9 cellular contexts compared by ENCODE assay signal in the genomic region with DNA sequence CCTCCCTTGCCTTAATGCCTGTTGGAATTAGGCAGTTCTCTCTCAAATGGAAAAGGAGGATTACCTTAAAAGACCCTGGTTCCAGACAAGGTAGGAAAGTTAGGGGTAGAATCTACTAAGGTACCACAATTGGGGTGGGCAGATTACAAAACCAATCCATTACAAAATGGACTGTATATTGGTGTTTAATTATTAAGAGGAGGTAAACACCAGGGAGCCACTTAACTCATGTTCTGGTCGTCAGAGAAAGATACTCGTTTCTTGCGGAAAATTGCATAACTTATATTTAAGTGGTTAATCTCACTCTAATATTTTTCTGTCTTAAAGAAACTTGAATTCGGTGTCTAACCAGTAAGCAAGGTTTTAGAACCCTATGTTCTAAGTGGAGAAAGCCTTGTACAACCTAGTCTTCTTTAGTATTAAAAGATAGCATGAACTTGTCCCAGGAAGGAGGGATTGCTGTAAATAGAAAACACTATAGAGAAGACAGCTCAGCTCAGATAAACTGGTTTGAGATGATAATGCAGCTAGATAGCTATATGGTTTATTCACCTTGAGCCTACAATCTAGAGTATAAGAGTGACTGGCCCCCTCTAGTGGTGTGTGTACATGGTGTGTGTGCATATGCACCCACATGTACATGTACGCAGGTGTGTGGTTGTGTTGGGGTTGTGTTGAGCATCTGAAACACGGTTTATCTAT. TPM values are rescaled to one million over a fixed set of nuclear protein-coding genes. Genes with fewer than 3 reads are reported as not detected.
DNase-seq lines count a peak whose midpoint lies in the region; ATAC-seq and TF ChIP-seq lines count a peak whose summit lies in the region.
"Had no signal": no experiment of that assay in that cellular context is flagged by ENCODE, and none has a peak within 500 bp of the region (broad histone marks: within the 10 kb centered on the region; RNA-seq: fewer than 3 reads in every experiment).

No MANE protein-coding gene starts in this region.

- no peak overlapping the region for H3K4me3 ChIP-seq in CD4-positive, alpha-beta memory T cell (ENCODE audit: low read length in 2 of 2)
- no peak overlapping the region for H3K4me3 ChIP-seq in fibroblast of villous mesenchyme (ENCODE audit: low read depth, low read length)
- no peak overlapping the region for H3K4me3 ChIP-seq in retinal pigment epithelial cell (ENCODE audit: low read length)
- H3K4me3 ChIP-seq in ovary: no peak overlapping the region

- no peaks in the 10 kb centered on the region for H3K27me3 ChIP-seq in CD4-positive, alpha-beta memory T cell (ENCODE audit: insufficient read depth, low read length)
- H3K27me3 ChIP-seq in ovary: no peaks in the 10 kb centered on the region

- TF ChIP-seq CTCF in fibroblast of villous mesenchyme (IDR thresholded peaks at IDR 0.05; ENCODE audit: insufficient read depth, low read depth, low read length) (peak; percentile 67), retinal pigment epithelial cell (conservative IDR thresholded peaks at IDR 0.05; ENCODE audit: low read depth, low read length) (peak; percentile 66), ovary (IDR thresholded peaks at IDR 0.05) (no peak)

- intact Hi-C loops in CD4-positive, alpha-beta memory T cell (cut with micrococcal nuclease): loop anchor here (1.0 kb wide), 1 partner anchor 158 kb away; no protein-coding TSS in a partner anchor
- intact Hi-C loops in ovary (cut with DNase I): loop anchor here in 2 of 4 donors (10.0 kb wide), 2 partner anchors 79 to 449 kb away; no protein-coding TSS in a partner anchor

- H3K27ac ChIP-seq in CD4-positive, alpha-beta memory T cell (ENCODE audit: low read depth, low read length): no peak overlapping the region
- no peak overlapping the region for H3K27ac ChIP-seq in ovary

- CTCF ChIA-PET in CD4-positive, alpha-beta memory T cell (lab: Charles Lee; ENCODE audit: partially characterized antibody): interaction anchor here (0.5 to 8.3 kb wide), 21 partner anchors 9 to 609 kb away, joined by 3 to 126 read pairs (median 4); a partner anchor contains a TSS

- H3K36me3 Mint-ChIP-seq in CD4-positive, alpha-beta memory T cell: peaks cover 7 to 8% of the 10 kb centered on the region in 2 donors
- H3K36me3 Mint-ChIP-seq: IgD-negative memory B cell had no signal

- no peak for TF ChIP-seq POLR2A in ovary (IDR thresholded peaks at IDR 0.05)

- H3K9me3 ChIP-seq in CD4-positive, alpha-beta memory T cell (ENCODE audit: control insufficient read depth in 1 of 2, low read length in 2 of 2): no peaks in the 10 kb centered on the region
- H3K9me3 ChIP-seq in ovary: no peaks in the 10 kb centered on the region

- no peak for ATAC-seq in HG02759 (IDR thresholded peaks at IDR 0.05; ENCODE audit: unreplicated experiment)

- POLR2A ChIA-PET in CD4-positive, alpha-beta memory T cell (lab: Charles Lee; ENCODE audit: partially characterized antibody): no interaction called here

- no peak overlapping the region for H3K27ac Mint-ChIP-seq in CD4-positive, alpha-beta memory T cell
- H3K27ac Mint-ChIP-seq: IgD-negative memory B cell had no signal

- H3K4me1 ChIP-seq in CD4-positive, alpha-beta memory T cell (ENCODE audit: insufficient read depth, low read length): no peaks in the 10 kb centered on the region
- H3K4me1 ChIP-seq in ovary (ENCODE audit: insufficient read depth): no peaks in the 10 kb centered on the region

- H3K36me3 ChIP-seq in CD4-positive, alpha-beta memory T cell (ENCODE audit: insufficient read depth, low read length): no peaks in the 10 kb centered on the region
- no peaks in the 10 kb centered on the region for H3K36me3 ChIP-seq in ovary

- H3K9me3 Mint-ChIP-seq in CD4-positive, alpha-beta memory T cell: peaks cover 0 to 2% (median 0%) of the 10 kb centered on the region in 8 donors
- H3K9me3 Mint-ChIP-seq: IgD-negative memory B cell had no signal

- WGBS in ovary, 3 donors: 80 to 85% (median 83%) methylated on average over 6 of the region's 6 CpGs

- no peak for TF ChIP-seq EP300 in ovary (IDR thresholded peaks at IDR 0.05)

- H3K4me3 Mint-ChIP-seq in CD4-positive, alpha-beta memory T cell: no peak overlapping the region
- H3K4me3 Mint-ChIP-seq: IgD-negative memory B cell had no signal

- H3K27me3 Mint-ChIP-seq in CD4-positive, alpha-beta memory T cell: no peaks in the 10 kb centered on the region
- H3K27me3 Mint-ChIP-seq: IgD-negative memory B cell had no signal

- DNase-seq in CD4-positive, alpha-beta memory T cell: peak; percentile 23 to 61 (median 34)
- DNase-seq in H4 (ENCODE audit: low spot score) (peak; percentile 20), NCI-H526 (lab: John Stamatoyannopoulos, UW) (peak; percentile 50 to 83), fibroblast of villous mesenchyme (ENCODE audit: low read depth) (peak; percentile 32), retinal pigment epithelial cell (ENCODE audit: low read depth) (no peak), ovary (no peak)
- DNase-seq in activated CD8-positive, alpha-beta memory T cell treated with anti-CD3 and anti-CD28 coated beads, Interleukin-2, amount 50 U/mL, for 4 hours: peak; percentile 33

- peaks cover 7 to 13% (median 10%) of the 10 kb centered on the region in 4 donors for H3K4me1 Mint-ChIP-seq in CD4-positive, alpha-beta memory T cell

RNA-seq across cellular contexts. Expression of a gene that starts 58.0 kb away (rescaled TPM):
- under 1 TPM; 0.20 to 0.22 TPM for total RNA-seq in CD4-positive, alpha-beta memory T cell
- not detected for polyA plus RNA-seq in CD4-positive, alpha-beta memory T cell
- 2.2 and 3.7 TPM in 2 replicates for total RNA-seq in H4 (2014; rRNA removed; shearing (Covaris generic))
- 2.9 and 3.0 TPM in 2 replicates for total RNA-seq in fibroblast of villous mesenchyme
- total RNA-seq in ovary: 1 to 10 TPM in 3 of 7 donors, under 1 TPM in 4; 0.12 to 1.6 (median 0.92) TPM
- 1 to 10 TPM in 1 of 2 donors, under 1 TPM in 1; 0.92 to 1.0 TPM for polyA plus RNA-seq in ovary

Comparison
In these comparisons a context has a peak if more than half of its experiments do, and no peak if none do; other contexts are left out.
1. DNase-seq: peak in CD4-positive, alpha-beta memory T cell (5 of 5), H4 (single experiment), NCI-H526 (2 of 2), activated CD8-positive, alpha-beta memory T cell treated with anti-CD3 and anti-CD28 coated beads, Interleukin-2, amount 50 U/mL, for 4 hours (single experiment) and fibroblast of villous mesenchyme (single experiment); none in retinal pigment epithelial cell (single experiment) and ovary (0 of 5).
2. CTCF ChIP-seq: peak in fibroblast of villous mesenchyme (single experiment) and retinal pigment epithelial cell (single experiment); none in ovary (0 of 3).